In the genomic region with DNA sequence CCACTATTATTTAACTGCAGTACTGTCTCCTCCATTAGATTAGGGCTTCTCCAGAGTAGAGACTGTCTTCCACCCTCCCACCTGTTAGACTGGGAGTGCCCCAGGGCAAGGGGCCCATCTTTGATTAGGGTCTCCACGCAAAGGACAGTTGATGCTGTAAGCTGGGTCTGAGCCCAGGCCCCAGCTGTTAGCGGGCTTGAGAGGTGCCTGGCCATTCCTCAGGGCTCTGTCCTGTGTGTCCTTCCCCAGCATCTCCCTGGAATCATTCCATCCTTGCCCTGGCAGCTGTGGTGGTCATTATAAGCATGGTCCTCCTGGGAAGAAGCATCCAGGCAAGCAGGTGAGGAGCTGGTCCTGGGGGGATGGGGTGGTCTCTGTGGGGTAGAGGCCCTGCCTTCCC, we compare ENCODE assay signal across 18 cellular contexts. TPM values are rescaled to one million over a fixed set of nuclear protein-coding genes. Genes with fewer than 3 reads are reported as not detected.
A peak's percentile ranks its signal among the peaks of the same experiment; 100 is the strongest.
DNase-seq lines count a peak whose midpoint lies in the region; ATAC-seq and TF ChIP-seq lines count a peak whose summit lies in the region.
"Had no signal": no experiment of that assay in that cellular context is flagged by ENCODE, and none has a peak within 500 bp of the region (broad histone marks: within the 10 kb centered on the region; RNA-seq: fewer than 3 reads in every experiment).

No MANE protein-coding gene starts in this region.

- intact Hi-C loops in esophagus muscularis mucosa (cut with DNase I), result no loop called here

- H3K9me3 ChIP-seq in esophagus muscularis mucosa, result no peaks in the 10 kb centered on the region

- TF ChIP-seq POLR2A in esophagus muscularis mucosa (IDR thresholded peaks at IDR 0.05; ENCODE audit: low read depth), result no peak

- H3K4me3 ChIP-seq in esophagus muscularis mucosa, result no peak overlapping the region
- H3K4me3 ChIP-seq: GM23248 had no signal

- no peaks in the 10 kb centered on the region for H3K9me3 Mint-ChIP-seq in stimulated activated naive B cell treated with anti-CD40 and anti-IgM and Interleukin-4, amounts not matched to agents 10 μg/mL and 1 μg/mL and 100 μg/mL, for 72 hours
- H3K9me3 Mint-ChIP-seq: CD8-positive, alpha-beta T cell had no signal

- TF ChIP-seq EP300 in esophagus muscularis mucosa (IDR thresholded peaks at IDR 0.05), result no peak

- H3K36me3 ChIP-seq in esophagus muscularis mucosa, result peaks cover 13 to 44% (median 24%) of the 10 kb centered on the region in 4 donors

- H3K4me1 ChIP-seq in esophagus muscularis mucosa, result peaks cover 31 to 55% (median 49%) of the 10 kb centered on the region in 4 donors

- no peak for ATAC-seq in stimulated activated naive B cell treated with anti-CD40 and anti-IgM and Interleukin-4, amounts not matched to agents 10 μg/mL and 1 μg/mL and 100 μg/mL, for 72 hours (replicated peaks)
- no peak for ATAC-seq in HG03520 (IDR thresholded peaks at IDR 0.05; ENCODE audit: unreplicated experiment)
- ATAC-seq: CD8-positive, alpha-beta T cell had no signal

- no peak for TF ChIP-seq CTCF in esophagus muscularis mucosa (IDR thresholded peaks at IDR 0.05)

- peaks cover 3 to 6% of the 10 kb centered on the region in 2 donors for H3K27me3 Mint-ChIP-seq in stimulated activated naive B cell treated with anti-CD40 and anti-IgM and Interleukin-4, amounts not matched to agents 10 μg/mL and 1 μg/mL and 100 μg/mL, for 72 hours

- DNase-seq in activated effector memory CD4-positive, alpha-beta T cell treated with anti-CD3 and anti-CD28 coated beads, Interleukin-2, amount 50 U/mL, for 16 hours, result peak; percentile 41
- no peak for DNase-seq in activated effector memory CD4-positive, alpha-beta T cell treated with Interleukin-2 at 50 U/mL for 16 hours
- DNase-seq in esophagus muscularis mucosa (ENCODE audit: extremely low spot score), result no peak
- no peak for DNase-seq in stimulated activated naive B cell treated with anti-CD40 and anti-IgM and Interleukin-4, amounts not matched to agents 10 μg/mL and 1 μg/mL and 100 μg/mL, for 72 hours
- DNase-seq in NCI-H2107 treated with DMSO at 0.1 percent for 48 hours (lab: John Stamatoyannopoulos, UW; ENCODE audit: unreplicated experiment), result no peak
- no peak for DNase-seq in NCI-H345 (lab: John Stamatoyannopoulos, UW)
- no peak for DNase-seq in NCI-H1417 treated with DMSO at 0.1 percent for 48 hours (lab: John Stamatoyannopoulos, UW)
- DNase-seq: CD8-positive, alpha-beta T cell; COR-L47; DMS153; DND-41; GF-D8; GM23248 had no signal

- H3K27ac ChIP-seq in esophagus muscularis mucosa (replicated peaks in 1 of 4), result peak overlapping the region; percentile 45 to 72 (median 62)
- H3K27ac ChIP-seq: 22Rv1, GM23248 had no signal

- peak overlapping the region; percentile 11 for H3K27ac Mint-ChIP-seq in stimulated activated naive B cell treated with anti-CD40 and anti-IgM and Interleukin-4, amounts not matched to agents 10 μg/mL and 1 μg/mL and 100 μg/mL, for 72 hours
- H3K27ac Mint-ChIP-seq: CD8-positive, alpha-beta T cell had no signal

- H3K36me3 Mint-ChIP-seq in stimulated activated naive B cell treated with anti-CD40 and anti-IgM and Interleukin-4, amounts not matched to agents 10 μg/mL and 1 μg/mL and 100 μg/mL, for 72 hours, result no peaks in the 10 kb centered on the region
- H3K36me3 Mint-ChIP-seq: CD14-positive monocyte; CD8-positive, alpha-beta T cell had no signal

- peaks cover 16 to 17% of the 10 kb centered on the region in 2 donors for H3K4me1 Mint-ChIP-seq in stimulated activated naive B cell treated with anti-CD40 and anti-IgM and Interleukin-4, amounts not matched to agents 10 μg/mL and 1 μg/mL and 100 μg/mL, for 72 hours

- H3K27me3 ChIP-seq in esophagus muscularis mucosa, result no peaks in the 10 kb centered on the region

- H3K4me3 Mint-ChIP-seq in stimulated activated naive B cell treated with anti-CD40 and anti-IgM and Interleukin-4, amounts not matched to agents 10 μg/mL and 1 μg/mL and 100 μg/mL, for 72 hours, result no peak overlapping the region
- H3K4me3 Mint-ChIP-seq: CD14-positive monocyte; CD8-positive, alpha-beta T cell had no signal

- 80% methylated on average over 1 of the region's 2 CpGs for WGBS in esophagus muscularis mucosa

RNA-seq across cellular contexts. Expression of a gene that starts 6.1 kb away (rescaled TPM):
- not detected for total RNA-seq in esophagus muscularis mucosa
- total RNA-seq: A673; CD8-positive, alpha-beta T cell; GM23248 had no signal

RNA-seq across cellular contexts. Expression of a gene that starts 16.5 kb away (rescaled TPM):
- total RNA-seq in esophagus muscularis mucosa, result 100 to 1,000 TPM; 123 to 216 (median 198) TPM
- total RNA-seq: CD8-positive, alpha-beta T cell; GM23248; HT-29 had no signal

RNA-seq across cellular contexts. Expression of a gene that starts 21.8 kb away (rescaled TPM):
- total RNA-seq in esophagus muscularis mucosa, result 10 to 100 TPM; 26.3 to 29.9 (median 29.4) TPM

RNA-seq across cellular contexts. Expression of a gene that starts 25.3 kb away (rescaled TPM):
- under 1 TPM in 1 of 4 donors, not detected in 3; 0.17 TPM for total RNA-seq in esophagus muscularis mucosa
- total RNA-seq: A673; CD8-positive, alpha-beta T cell; GM23248; HT-29 had no signal
